Comparison of ENCODE assay signal across 39 cellular contexts in genomic region chr12:21950649-21951048, GRCh38. TPM values are rescaled to one million over a fixed set of nuclear protein-coding genes. Genes with fewer than 3 reads are reported as not detected.
"Had no signal": no experiment of that assay in that cellular context is flagged by ENCODE, and none has a peak within 500 bp of the region (broad histone marks: within the 10 kb centered on the region; RNA-seq: fewer than 3 reads in every experiment).

No MANE protein-coding gene starts in this region.

- FAIRE-seq: astrocyte, TTC549 had no signal

- DNase-seq: activated CD4-positive, alpha-beta memory T cell treated with anti-CD3 and anti-CD28 coated beads, Interleukin-2, amount 10 ng/mL, durations not matched to agents 7 days and 5 days; activated CD4-positive, alpha-beta T cell treated with anti-CD3 and anti-CD28 coated beads for 1 hour; activated CD4-positive, alpha-beta T cell treated with anti-CD3 and anti-CD28 coated beads for 36 hours; activated CD4-positive, alpha-beta T cell treated with anti-CD3 and anti-CD28 coated beads for 48 hours; activated CD4-positive, alpha-beta T cell treated with anti-CD3 and anti-CD28 coated beads, Interleukin-2, amount 10 ng/mL, durations not matched to agents 7 days and 5 days; activated CD4-positive, alpha-beta T cell treated with anti-CD3 and anti-CD28 coated beads, Interleukin-2, amount 50 U/mL, for 48 hours; activated CD4-positive, CD25-positive, alpha-beta regulatory T cell; activated CD8-positive, alpha-beta memory T cell treated with anti-CD3 and anti-CD28 coated beads for 24 hours; activated CD8-positive, alpha-beta memory T cell treated with anti-CD3 and anti-CD28 coated beads, Interleukin-2, amount 10 ng/mL, durations not matched to agents 7 days and 5 days; activated CD8-positive, alpha-beta memory T cell treated with anti-CD3 and anti-CD28 coated beads, Interleukin-2, amount 50 U/mL, for 48 hours; activated CD8-positive, alpha-beta T cell treated with anti-CD3 and anti-CD28 coated beads, Interleukin-2, amount 10 ng/mL, durations not matched to agents 7 days and 5 days; activated effector memory CD4-positive, alpha-beta T cell treated with Interleukin-2 at 50 U/mL for 16 hours; activated gamma-delta T cell; activated naive CD4-positive, alpha-beta T cell treated with anti-CD3 and anti-CD28 coated beads, Interleukin-2, amount 10 ng/mL, durations not matched to agents 7 days and 5 days; activated naive CD4-positive, alpha-beta T cell treated with Interleukin-2 at 50 U/mL for 16 hours; activated naive CD8-positive, alpha-beta T cell treated with anti-CD3 and anti-CD28 coated beads, Interleukin-2, amount 10 ng/mL, durations not matched to agents 7 days and 5 days; activated naive CD8-positive, alpha-beta T cell treated with anti-CD3 and anti-CD28 coated beads, Interleukin-2, amount 50 U/mL, for 24 hours; activated T-cell treated with anti-CD3 and anti-CD28 coated beads, Interleukin-2, amount 50 U/mL, for 24 hours; activated T-cell treated with anti-CD3 and anti-CD28 coated beads, Interleukin-2, amount 50 U/mL, for 48 hours; adrenal gland; amniotic stem cell; aorta; body of pancreas; brain microvascular endothelial cell; caudate nucleus; cerebellar nuclear complex; T-helper 1 cell; T-helper 2 cell; T-helper 9 cell had no signal

- H3K4me3 Mint-ChIP-seq: activated CD4-positive, alpha-beta memory T cell treated with anti-CD3 and anti-CD28 coated beads, Interleukin-2, amount 10 ng/mL, durations not matched to agents 7 days and 5 days; activated CD4-positive, alpha-beta T cell treated with anti-CD3 and anti-CD28 coated beads for 36 hours; activated CD4-positive, alpha-beta T cell treated with anti-CD3 and anti-CD28 coated beads, Interleukin-2, amount 10 ng/mL, durations not matched to agents 7 days and 5 days; activated CD8-positive, alpha-beta memory T cell treated with anti-CD3 and anti-CD28 coated beads, Interleukin-2, amount 10 ng/mL, durations not matched to agents 7 days and 5 days; activated CD8-positive, alpha-beta T cell treated with anti-CD3 and anti-CD28 coated beads, Interleukin-2, amount 10 ng/mL, durations not matched to agents 7 days and 5 days; activated naive CD4-positive, alpha-beta T cell treated with anti-CD3 and anti-CD28 coated beads, Interleukin-2, amount 10 ng/mL, durations not matched to agents 7 days and 5 days; activated naive CD4-positive, alpha-beta T cell treated with anti-CD3 and anti-CD28 coated beads, Interleukin-2, amount 50 U/mL, for 24 hours; activated naive CD8-positive, alpha-beta T cell; activated naive CD8-positive, alpha-beta T cell treated with anti-CD3 and anti-CD28 coated beads, Interleukin-2, amount 10 ng/mL, durations not matched to agents 7 days and 5 days; activated naive CD8-positive, alpha-beta T cell treated with anti-CD3 and anti-CD28 coated beads, Interleukin-2, amount 50 U/mL, for 24 hours; activated T-cell treated with anti-CD3 and anti-CD28 coated beads, Interleukin-2, amount 50 U/mL, for 24 hours; central memory CD8-positive, alpha-beta T cell; T-helper 1 cell treated with Interleukin-12 subunit alpha and Interleukin-12 subunit beta and Interleukin-4 antibody, amounts not matched to agents 30 μg/mL and 1 μg/mL, for 36 hours; T-helper 2 cell treated with Interferon-gamma antibody and Interleukin-4, amounts not matched to agents 5 μg/mL and 100 μg/mL, for 36 hours had no signal

- H3K27me3 ChIP-seq: adrenal gland, body of pancreas, brain microvascular endothelial cell, breast epithelium had no signal

- H3K36me3 Mint-ChIP-seq: activated CD8-positive, alpha-beta memory T cell treated with anti-CD3 and anti-CD28 coated beads, Interleukin-2, amount 10 ng/mL, durations not matched to agents 7 days and 5 days; activated naive CD4-positive, alpha-beta T cell treated with anti-CD3 and anti-CD28 coated beads, Interleukin-2, amount 10 ng/mL, durations not matched to agents 7 days and 5 days; activated naive CD8-positive, alpha-beta T cell; activated naive CD8-positive, alpha-beta T cell treated with anti-CD3 and anti-CD28 coated beads, Interleukin-2, amount 10 ng/mL, durations not matched to agents 7 days and 5 days had no signal

- H3K4me1 Mint-ChIP-seq: activated CD4-positive, alpha-beta memory T cell treated with anti-CD3 and anti-CD28 coated beads, Interleukin-2, amount 10 ng/mL, durations not matched to agents 7 days and 5 days; activated CD4-positive, alpha-beta T cell treated with anti-CD3 and anti-CD28 coated beads for 36 hours; activated CD4-positive, alpha-beta T cell treated with anti-CD3 and anti-CD28 coated beads, Interleukin-2, amount 10 ng/mL, durations not matched to agents 7 days and 5 days; activated CD8-positive, alpha-beta memory T cell treated with anti-CD3 and anti-CD28 coated beads, Interleukin-2, amount 10 ng/mL, durations not matched to agents 7 days and 5 days; activated naive CD4-positive, alpha-beta T cell treated with anti-CD3 and anti-CD28 coated beads, Interleukin-2, amount 10 ng/mL, durations not matched to agents 7 days and 5 days; activated naive CD4-positive, alpha-beta T cell treated with anti-CD3 and anti-CD28 coated beads, Interleukin-2, amount 50 U/mL, for 24 hours; activated naive CD8-positive, alpha-beta T cell treated with anti-CD3 and anti-CD28 coated beads, Interleukin-2, amount 10 ng/mL, durations not matched to agents 7 days and 5 days; activated naive CD8-positive, alpha-beta T cell treated with anti-CD3 and anti-CD28 coated beads, Interleukin-2, amount 50 U/mL, for 24 hours; central memory CD8-positive, alpha-beta T cell had no signal

- H3K27ac ChIP-seq: adrenal gland, body of pancreas, brain microvascular endothelial cell, breast epithelium, VCaP had no signal

- H3K27ac Mint-ChIP-seq: activated CD4-positive, alpha-beta memory T cell treated with anti-CD3 and anti-CD28 coated beads, Interleukin-2, amount 10 ng/mL, durations not matched to agents 7 days and 5 days; activated CD4-positive, alpha-beta T cell treated with anti-CD3 and anti-CD28 coated beads for 36 hours; activated CD4-positive, alpha-beta T cell treated with anti-CD3 and anti-CD28 coated beads, Interleukin-2, amount 10 ng/mL, durations not matched to agents 7 days and 5 days; activated CD8-positive, alpha-beta memory T cell treated with anti-CD3 and anti-CD28 coated beads, Interleukin-2, amount 10 ng/mL, durations not matched to agents 7 days and 5 days; activated CD8-positive, alpha-beta T cell treated with anti-CD3 and anti-CD28 coated beads, Interleukin-2, amount 10 ng/mL, durations not matched to agents 7 days and 5 days; activated naive CD4-positive, alpha-beta T cell treated with anti-CD3 and anti-CD28 coated beads, Interleukin-2, amount 10 ng/mL, durations not matched to agents 7 days and 5 days; activated naive CD4-positive, alpha-beta T cell treated with anti-CD3 and anti-CD28 coated beads, Interleukin-2, amount 50 U/mL, for 24 hours; activated naive CD8-positive, alpha-beta T cell; activated naive CD8-positive, alpha-beta T cell treated with anti-CD3 and anti-CD28 coated beads, Interleukin-2, amount 10 ng/mL, durations not matched to agents 7 days and 5 days; activated naive CD8-positive, alpha-beta T cell treated with anti-CD3 and anti-CD28 coated beads, Interleukin-2, amount 50 U/mL, for 24 hours; activated T-cell treated with anti-CD3 and anti-CD28 coated beads, Interleukin-2, amount 50 U/mL, for 24 hours; activated T-helper 2 cell treated with anti-CD3 and anti-CD28 coated beads, Interferon-gamma antibody, Interleukin-2, Interleukin-4, amounts not matched to agents 10 μg/mL and 5 μg/mL and 100 μg/mL, durations not matched to agents 14 hours and 24 hours and 36 hours; T-helper 1 cell treated with Interleukin-12 subunit alpha and Interleukin-12 subunit beta and Interleukin-4 antibody, amounts not matched to agents 30 μg/mL and 1 μg/mL, for 36 hours; T-helper 2 cell treated with Interferon-gamma antibody and Interleukin-4, amounts not matched to agents 5 μg/mL and 100 μg/mL, for 36 hours had no signal

- H3K27me3 Mint-ChIP-seq: activated CD8-positive, alpha-beta memory T cell treated with anti-CD3 and anti-CD28 coated beads, Interleukin-2, amount 10 ng/mL, durations not matched to agents 7 days and 5 days had no signal

- H3K36me3 ChIP-seq: adrenal gland, brain microvascular endothelial cell, breast epithelium had no signal

- H3K4me3 ChIP-seq: adrenal gland, body of pancreas, breast epithelium had no signal

- H3K4me1 ChIP-seq: adrenal gland, body of pancreas, breast epithelium had no signal

RNA-seq across cellular contexts. Expression of gene ABCC9, which starts 9.4 kb away (rescaled TPM):
- total RNA-seq: activated CD4-positive, alpha-beta memory T cell treated with anti-CD3 and anti-CD28 coated beads, Interleukin-2, amount 10 ng/mL, durations not matched to agents 7 days and 5 days; activated CD4-positive, alpha-beta T cell treated with anti-CD3 and anti-CD28 coated beads for 36 hours; activated CD4-positive, alpha-beta T cell treated with anti-CD3 and anti-CD28 coated beads, Interleukin-2, amount 10 ng/mL, durations not matched to agents 7 days and 5 days; activated CD8-positive, alpha-beta T cell treated with anti-CD3 and anti-CD28 coated beads, Interleukin-2, amount 10 ng/mL, durations not matched to agents 7 days and 5 days; activated naive CD8-positive, alpha-beta T cell treated with anti-CD3 and anti-CD28 coated beads, Interleukin-2, amount 10 ng/mL, durations not matched to agents 7 days and 5 days had no signal
